Comparison of ENCODE assay signal across 8 cellular contexts in the genomic region with DNA sequence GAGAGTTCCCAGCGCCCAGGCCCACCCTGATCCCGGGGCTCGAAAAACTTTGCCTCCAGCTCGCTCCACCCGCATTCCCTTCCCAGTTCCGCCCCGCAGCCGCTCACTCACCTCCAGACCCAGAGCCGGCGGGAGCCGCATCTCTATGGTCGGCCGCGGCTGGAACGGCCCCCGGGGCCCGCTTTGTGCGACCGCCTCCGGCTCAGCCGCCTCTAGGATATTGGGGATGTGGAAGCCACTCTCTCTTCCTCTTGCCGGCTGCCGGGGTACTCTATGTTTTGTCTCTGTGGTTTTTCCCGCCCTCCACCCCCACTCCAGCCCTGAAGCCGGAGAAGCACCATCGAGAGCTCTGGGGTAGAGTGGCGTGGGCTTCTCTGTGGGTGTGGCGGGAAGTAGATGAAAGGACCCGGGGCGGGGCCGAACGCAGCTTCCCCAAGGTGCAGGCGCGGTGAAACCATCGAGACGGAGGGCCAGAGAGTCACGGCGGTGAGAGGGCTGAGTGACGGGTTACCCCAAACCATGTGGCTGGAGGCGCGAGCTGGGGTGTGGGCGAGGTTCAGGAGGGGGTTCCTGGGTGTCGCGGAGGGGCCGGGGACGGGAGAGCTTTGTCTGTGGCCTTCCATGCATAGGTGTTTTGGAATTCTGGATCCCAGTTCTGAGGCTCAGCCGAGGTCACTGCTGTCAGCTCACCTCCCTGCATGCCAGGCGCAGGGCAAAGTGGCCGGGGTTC. TPM values are rescaled to one million over a fixed set of nuclear protein-coding genes. Genes with fewer than 3 reads are reported as not detected.
A peak's percentile ranks its signal among the peaks of the same experiment; 100 is the strongest.
DNase-seq lines count a peak whose midpoint lies in the region; ATAC-seq, FAIRE-seq and TF ChIP-seq lines count a peak whose summit lies in the region.

TSS of gene BCS1L (plus strand) at position 426 of the 730 bp plus-strand sequence. CDS start 1,305 bp downstream, outside the sequence.
TSS of gene ZNF142 (minus strand) at position 366 of the 730 bp plus-strand sequence. CDS start 3,194 bp downstream, outside the sequence.

- peak within 1 kb of the TSS; percentile 82 for H3K27ac ChIP-seq in C4-2B
- H3K27ac ChIP-seq in HepG2 (ENCODE audit: extremely low read length, insufficient read depth, low read length), result peak within 1 kb of the TSS; percentile 59

- DNase-seq in NCI-H774 (lab: John Stamatoyannopoulos, UW), result peak; percentile 87
- peak; percentile 87 to 95 for DNase-seq in activated CD4-positive, alpha-beta T cell treated with anti-CD3 and anti-CD28 coated beads, Interleukin-2, amount 50 U/mL, for 24 hours (ENCODE audit: low read depth in 1 of 2, low spot score in 1 of 2)
- DNase-seq in dermis microvascular lymphatic vessel endothelial cell (ENCODE audit: low read depth in 2 of 2), result peak; percentile 70 to 87
- peak; percentile 89 for DNase-seq in HepG2 (ENCODE audit: low spot score)
- DNase-seq in stimulated activated CD4-positive, alpha-beta T cell treated with anti-CD3 and anti-CD28 coated beads, Interleukin-2, amount 100 ng/mL, for 48 hours, result peak; percentile 92 to 94

- H4K20me1 ChIP-seq in HepG2 (ENCODE audit: insufficient read depth, low read length), result no peaks in the 10 kb centered on the region

- 1% methylated on average over 37 of the region's 49 CpGs for WGBS in HepG2 (ENCODE audit: low lambda C conversion rate)

- BruUV-seq in HepG2 (replicated peaks; lab: Mats Ljungman, UMichigan), result no TSS peak

- peak within 1 kb of the TSS; percentile 73 for H3K9ac ChIP-seq in HepG2 (ENCODE audit: insufficient read depth, low read depth, low read length)

- FAIRE-seq in HepG2 (lab: Jason Lieb, UNC), result peak; percentile 95

- no peaks in the 10 kb centered on the region for H3K9me3 ChIP-seq in HepG2 (ENCODE audit: low read length)

- no peaks in the 10 kb centered on the region; a peak in 1 of 5 replicates for H3K27me3 ChIP-seq in HepG2 (ENCODE audit: control insufficient read depth in 1 of 2, insufficient read depth in 2 of 2, low read length in 2 of 2)

- peak within 1 kb of the TSS; percentile 95 for H3K4me2 ChIP-seq in HepG2 (ENCODE audit: low read depth, low read length)

- POLR2A ChIA-PET in HepG2 (lab: Yijun Ruan, JAX), result interaction anchor here (0.6 to 5.8 kb wide), 27 partner anchors 9 to 728 kb away, joined by 3 to 130 read pairs (median 5); partner anchors contain the start of genes AAMP, CNPPD1, CTDSP1 and CYP27A1

- peak within 1 kb of the TSS; percentile 79 for H2AFZ ChIP-seq in HepG2 (ENCODE audit: low read length)

- CTCF ChIA-PET in HepG2 (lab: Yijun Ruan, JAX; ENCODE audit: low intra/inter-chr PET ratio, low total read pairs), result interaction anchor here (1.2 to 3.2 kb wide), 2 partner anchors 28 to 189 kb away, joined by 4 to 41 read pairs; no protein-coding TSS in a partner anchor

- peak in 1 of 2 experiments; percentile 25; a peak in 1 of 4 replicates for TF ChIP-seq EP300 in HepG2 (IDR thresholded peaks at IDR 0.05; ENCODE audit: low read depth in 2 of 2, low read length in 2 of 2)
- TF ChIP-seq EP300 in HepG2 (CRISPR knock-in tag; IDR thresholded peaks at IDR 0.05; ENCODE audit: borderline replicate concordance), result no peak

- in situ Hi-C loops in HepG2 (cut with HindIII; ENCODE audit: extremely low pct_ligation_motif_present, low pct_unique_long_range_greater_than_20kb), result no loop called here

- peak; percentile 51 for TF ChIP-seq RAD21 in HepG2 (CRISPR knock-in tag; IDR thresholded peaks at IDR 0.05)

- peak within 1 kb of the TSS; percentile 78 to 92 (median 80) for H3K4me3 ChIP-seq in HepG2 (replicated peaks in 1 of 3; ENCODE audit: insufficient read depth in 1 of 3, low read depth in 2 of 3, low read length in 3 of 3)

- intact Hi-C loops in HepG2 (cut with micrococcal nuclease; ENCODE audit: unreplicated experiment), result loop anchor here (1.0 to 2.0 kb wide), 4 partner anchors 28 to 147 kb away; partner anchors contain the start of genes CNOT9, CYP27A1 and USP37

- TF ChIP-seq CTCF in C4-2B (conservative IDR thresholded peaks at IDR 0.05), result no peak
- TF ChIP-seq CTCF in HepG2 (CRISPR knock-in tag; IDR thresholded peaks at IDR 0.05), result peak; percentile 32

- H3K79me2 ChIP-seq in HepG2 (ENCODE audit: insufficient read depth, low read length), result peaks cover 20% of the 10 kb centered on the region

- ATAC-seq in GM19395 (IDR thresholded peaks at IDR 0.05; ENCODE audit: unreplicated experiment) (peak; percentile 95), HG03565 (IDR thresholded peaks at IDR 0.05; ENCODE audit: unreplicated experiment) (peak; percentile 63), HepG2 (peak; percentile 96)

- H3K36me3 ChIP-seq in HepG2 (replicated peaks in 1 of 2; ENCODE audit: control insufficient read depth in 1 of 2, insufficient read depth in 2 of 2, low read length in 2 of 2), result peaks cover 24 to 60% of the 10 kb centered on the region in 2 experiments

- peaks cover 24% of the 10 kb centered on the region for H3K4me1 ChIP-seq in HepG2 (ENCODE audit: insufficient read depth, low read length)

- TF ChIP-seq POLR2A in HepG2 (IDR thresholded peaks at IDR 0.05; ENCODE audit: insufficient read depth in 1 of 2, low read depth in 2 of 2, low read length in 2 of 2), result peak; percentile 66 to 93

TF ChIP-seq in HepG2, 621 proteins besides CTCF, POLR2A, EP300 and RAD21 (continues in another document):
- TF ChIP-seq REXO4 (CRISPR knock-in tag; IDR thresholded peaks at IDR 0.05; ENCODE audit: borderline replicate concordance) (no peak), ESRRA (CRISPR knock-in tag; IDR thresholded peaks at IDR 0.05; ENCODE audit: low read depth) (peak; percentile 58), ZFP37 (CRISPR knock-in tag; IDR thresholded peaks at IDR 0.05; ENCODE audit: borderline replicate concordance) (no peak), ZNF607 (CRISPR knock-in tag; IDR thresholded peaks at IDR 0.05; ENCODE audit: borderline replicate concordance) (peak; percentile 41; the same call in 1 of the 2 replicates), KLF11 (CRISPR knock-in tag; IDR thresholded peaks at IDR 0.05) (no peak), ZNF746 (CRISPR knock-in tag; IDR thresholded peaks at IDR 0.05) (peak; percentile 81), CEBPG (CRISPR knock-in tag; IDR thresholded peaks at IDR 0.05) (no peak), CREM (IDR thresholded peaks at IDR 0.05) (peak; percentile 87), CREM (CRISPR knock-in tag; IDR thresholded peaks at IDR 0.05) (no peak), ZNF124 (CRISPR knock-in tag; IDR thresholded peaks at IDR 0.05) (no peak; the same call in 1 of the 2 replicates)

RNA-seq across cellular contexts. Expression of gene BCS1L, which starts in this region (rescaled TPM):
- 22.3 and 23.4 TPM in 2 replicates for total RNA-seq in dermis microvascular lymphatic vessel endothelial cell
- total RNA-seq in HepG2 (2016; rRNA removed; fragmentation: Illumina TruSeq; extraction: Trizol), result 52.1 and 76.0 TPM in 2 replicates
- total RNA-seq in HepG2 (2016; cell fraction: cytosol; rRNA removed; fragmentation: Illumina TruSeq; extraction: Trizol; ENCODE audit: low read depth), result 32.5 and 32.8 TPM in 2 replicates
- total RNA-seq in HepG2 (2016; cell fraction: insoluble cytoplasmic fraction; rRNA removed; fragmentation: Illumina TruSeq; extraction: Trizol), result 48.9 and 75.0 TPM in 2 replicates
- total RNA-seq in HepG2 (2016; cell fraction: membrane; rRNA removed; fragmentation: Illumina TruSeq; extraction: Trizol), result 43.8 and 49.1 TPM in 2 replicates
- total RNA-seq in HepG2 (2016; cell fraction: nucleus; rRNA removed; fragmentation: Illumina TruSeq; extraction: Trizol), result 55.2 and 71.7 TPM in 2 replicates
- 48.1 and 48.9 TPM in 2 replicates for polyA plus RNA-seq in HepG2 (2011; rRNA removed)
- 34.5 and 48.4 TPM in 2 replicates for polyA plus RNA-seq in HepG2 (2011; cell fraction: cytosol; rRNA removed)
- 177 and 202 TPM in 2 replicates for polyA plus RNA-seq in HepG2 (2011; cell fraction: nucleus; rRNA removed)
- 36.2 and 44.2 TPM in 2 replicates for polyA plus RNA-seq in HepG2 (2012)
- polyA plus RNA-seq in HepG2 (2016; cell fraction: cytosol; fragmentation: Illumina TruSeq; extraction: Trizol; ENCODE audit: low read depth), result 25.9 and 28.7 TPM in 2 replicates
- polyA plus RNA-seq in HepG2 (2016; cell fraction: insoluble cytoplasmic fraction; fragmentation: Illumina TruSeq; extraction: Trizol; ENCODE audit: low read depth), result 39.4 and 50.0 TPM in 2 replicates
- polyA plus RNA-seq in HepG2 (2016; cell fraction: membrane; fragmentation: Illumina TruSeq; extraction: Trizol; ENCODE audit: low read depth), result 34.2 and 36.1 TPM in 2 replicates
- 161 and 175 TPM in 2 replicates for polyA plus RNA-seq in HepG2 (2016; cell fraction: nucleus; fragmentation: Illumina TruSeq; extraction: Trizol; ENCODE audit: insufficient read depth, low read depth)
- 53.7 and 55.1 TPM in 2 replicates for polyA minus RNA-seq in HepG2 (2011; rRNA and poly(A)+ RNA removed; ENCODE audit: low replicate concordance)
- 10.5 and 15.4 TPM in 2 replicates for polyA minus RNA-seq in HepG2 (2011; cell fraction: cytosol; rRNA and poly(A)+ RNA removed)
- 25.1 and 25.8 TPM in 2 replicates for polyA minus RNA-seq in HepG2 (2011; cell fraction: nucleus; rRNA and poly(A)+ RNA removed)

RNA-seq across cellular contexts. Expression of gene ZNF142, which starts in this region (rescaled TPM):
- total RNA-seq in dermis microvascular lymphatic vessel endothelial cell, result 4.4 and 7.3 TPM in 2 replicates
- 10.4 and 11.4 TPM in 2 replicates for total RNA-seq in HepG2 (2016; rRNA removed; fragmentation: Illumina TruSeq; extraction: Trizol)
- total RNA-seq in HepG2 (2016; cell fraction: cytosol; rRNA removed; fragmentation: Illumina TruSeq; extraction: Trizol; ENCODE audit: low read depth), result 2.9 TPM in 2 replicates
- total RNA-seq in HepG2 (2016; cell fraction: insoluble cytoplasmic fraction; rRNA removed; fragmentation: Illumina TruSeq; extraction: Trizol), result 7.5 and 10.8 TPM in 2 replicates
- total RNA-seq in HepG2 (2016; cell fraction: membrane; rRNA removed; fragmentation: Illumina TruSeq; extraction: Trizol), result 5.1 and 6.6 TPM in 2 replicates
- 17.4 and 28.1 TPM in 2 replicates for total RNA-seq in HepG2 (2016; cell fraction: nucleus; rRNA removed; fragmentation: Illumina TruSeq; extraction: Trizol)
- 4.8 and 5.9 TPM in 2 replicates for polyA plus RNA-seq in HepG2 (2011; rRNA removed)
- polyA plus RNA-seq in HepG2 (2011; cell fraction: cytosol; rRNA removed), result 2.0 and 3.1 TPM in 2 replicates
- 33.3 and 35.2 TPM in 2 replicates for polyA plus RNA-seq in HepG2 (2011; cell fraction: nucleus; rRNA removed)
- polyA plus RNA-seq in HepG2 (2012), result 7.2 and 7.3 TPM in 2 replicates
- 0.54 and 0.68 TPM in 2 replicates for polyA plus RNA-seq in HepG2 (2016; cell fraction: cytosol; fragmentation: Illumina TruSeq; extraction: Trizol; ENCODE audit: low read depth)
- 5.1 and 9.3 TPM in 2 replicates for polyA plus RNA-seq in HepG2 (2016; cell fraction: insoluble cytoplasmic fraction; fragmentation: Illumina TruSeq; extraction: Trizol; ENCODE audit: low read depth)
- polyA plus RNA-seq in HepG2 (2016; cell fraction: membrane; fragmentation: Illumina TruSeq; extraction: Trizol; ENCODE audit: low read depth), result 1.3 and 2.5 TPM in 2 replicates
- 27.7 and 29.0 TPM in 2 replicates for polyA plus RNA-seq in HepG2 (2016; cell fraction: nucleus; fragmentation: Illumina TruSeq; extraction: Trizol; ENCODE audit: insufficient read depth, low read depth)
- polyA minus RNA-seq in HepG2 (2011; rRNA and poly(A)+ RNA removed; ENCODE audit: low replicate concordance), result 20.9 and 29.6 TPM in 2 replicates
- polyA minus RNA-seq in HepG2 (2011; cell fraction: cytosol; rRNA and poly(A)+ RNA removed), result 4.5 and 7.0 TPM in 2 replicates
- 27.2 and 28.3 TPM in 2 replicates for polyA minus RNA-seq in HepG2 (2011; cell fraction: nucleus; rRNA and poly(A)+ RNA removed)

Comparison
In these comparisons a context has a peak if more than half of its experiments do, and no peak if none do; other contexts are left out.
1. Peak in every context shown above with its lines: DNase-seq, ATAC-seq, H3K4me3 ChIP-seq and H3K27ac ChIP-seq.